ENCODE assay signal across 20 cellular contexts in the genomic region with DNA sequence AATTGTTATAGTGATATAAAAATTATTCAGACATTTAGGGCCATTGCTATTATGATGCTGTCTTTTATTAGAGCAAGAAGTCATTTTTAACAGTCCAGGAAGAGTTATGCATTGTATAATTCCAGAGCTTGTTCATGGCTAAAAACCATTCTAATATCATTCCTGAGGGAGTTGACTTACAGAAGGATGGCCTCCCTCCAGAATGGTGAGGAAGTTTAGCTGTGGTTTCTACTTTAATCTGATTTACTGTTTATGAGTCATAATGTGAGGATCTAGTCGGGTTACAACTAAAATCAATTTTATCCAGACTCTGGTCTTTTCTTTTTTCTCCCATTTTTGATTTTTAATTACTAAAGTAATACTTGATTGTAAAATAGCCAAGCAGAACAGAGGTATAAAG. TPM values are rescaled to one million over a fixed set of nuclear protein-coding genes. Genes with fewer than 3 reads are reported as not detected.
DNase-seq lines count a peak whose midpoint lies in the region; ATAC-seq and TF ChIP-seq lines count a peak whose summit lies in the region.
"Had no signal": no experiment of that assay in that cellular context is flagged by ENCODE, and none has a peak within 500 bp of the region (broad histone marks: within the 10 kb centered on the region; RNA-seq: fewer than 3 reads in every experiment).

No MANE protein-coding gene starts in this region.

- TF ChIP-seq POLR2A in vagina (IDR thresholded peaks at IDR 0.05), result no peak

- H3K79me2 ChIP-seq in osteoblast (ENCODE audit: insufficient read depth, low read length), result no peaks in the 10 kb centered on the region

- H3K27me3 ChIP-seq in osteoblast (ENCODE audit: insufficient read depth, low read length), result peaks cover 11% of the 10 kb centered on the region
- H3K27me3 ChIP-seq in vagina, result no peaks in the 10 kb centered on the region
- H3K27me3 ChIP-seq: BLaER1 treated with 17β-estradiol and CSF1 and Interleukin-3, amounts not matched to agents 10 nM and 100 nM had no signal

- TF ChIP-seq CTCF in osteoblast (IDR thresholded peaks at IDR 0.05; ENCODE audit: extremely low read depth, low read depth, low read length), result no peak
- TF ChIP-seq CTCF in vagina (IDR thresholded peaks at IDR 0.05), result no peak

- no peak overlapping the region for H3K4me2 ChIP-seq in osteoblast (ENCODE audit: insufficient read depth, low read length)
- H3K4me2 ChIP-seq: BLaER1 treated with 17β-estradiol and CSF1 and Interleukin-3, amounts not matched to agents 10 nM and 100 nM had no signal

- no peak for ATAC-seq in HG03196 (IDR thresholded peaks at IDR 0.05; ENCODE audit: unreplicated experiment)
- ATAC-seq: naive thymus-derived CD8-positive, alpha-beta T cell; stimulated activated effector memory CD8-positive, alpha-beta T cell treated with anti-CD3 and anti-CD28 coated beads, Interleukin-12 subunit alpha, Interleukin-12 subunit beta, amount 100 ng/mL, for 72 hours had no signal

- DNase-seq in Daoy (ENCODE audit: low read depth) (peak; percentile 29), HT1080 (ENCODE audit: low read depth) (peak; percentile 36), dedifferentiated amniotic fluid mesenchymal stem cell (ENCODE audit: extremely low spot score) (peak; percentile 62), osteoblast (ENCODE audit: insufficient read length, low spot score, missing footprints) (peak; percentile 5), GF-D8 (lab: John Stamatoyannopoulos, UW) (no peak), vagina (ENCODE audit: extremely low spot score in 2 of 2) (no peak), activated gamma-delta T cell treated with Interleukin-2 at 50 U/mL for 16 hours (no peak)
- DNase-seq: activated B cell treated with CpG ODN at 0.5 μM for 24 hours; amniotic stem cell; mammary epithelial cell; MV-4-11; naive thymus-derived CD8-positive, alpha-beta T cell; NCI-H2081; SIG-M5; T-helper 2 cell had no signal

- H3K9me3 ChIP-seq in osteoblast (ENCODE audit: low read depth, low read length), result no peaks in the 10 kb centered on the region
- H3K9me3 ChIP-seq in vagina, result no peaks in the 10 kb centered on the region
- H3K9me3 ChIP-seq: BLaER1 treated with 17β-estradiol and CSF1 and Interleukin-3, amounts not matched to agents 10 nM and 100 nM had no signal

- peaks cover 3% of the 10 kb centered on the region for H3K4me1 ChIP-seq in osteoblast (ENCODE audit: insufficient read depth, low read length)
- H3K4me1 ChIP-seq in vagina, result no peaks in the 10 kb centered on the region
- H3K4me1 ChIP-seq: BLaER1 treated with 17β-estradiol and CSF1 and Interleukin-3, amounts not matched to agents 10 nM and 100 nM had no signal

- intact Hi-C loops in vagina (cut with DNase I), result no loop called here

- H3K27ac ChIP-seq in osteoblast (ENCODE audit: low read depth, low read length), result no peak overlapping the region
- H3K27ac ChIP-seq in vagina, result no peak overlapping the region
- H3K27ac ChIP-seq: BLaER1 treated with 17β-estradiol and CSF1 and Interleukin-3, amounts not matched to agents 10 nM and 100 nM had no signal

- no peak overlapping the region for H2AFZ ChIP-seq in osteoblast (ENCODE audit: low read length)

- H3K36me3 ChIP-seq in osteoblast (ENCODE audit: insufficient read depth, low read length) (no peaks in the 10 kb centered on the region), vagina (no peaks in the 10 kb centered on the region)
- H3K36me3 ChIP-seq: BLaER1 treated with 17β-estradiol and CSF1 and Interleukin-3, amounts not matched to agents 10 nM and 100 nM had no signal

- H3K4me3 ChIP-seq in osteoblast (ENCODE audit: insufficient read depth, low read length) (no peak overlapping the region), vagina (no peak overlapping the region)
- H3K4me3 ChIP-seq: BLaER1 treated with 17β-estradiol and CSF1 and Interleukin-3, amounts not matched to agents 10 nM and 100 nM had no signal

- no peaks in the 10 kb centered on the region for H4K20me1 ChIP-seq in osteoblast (ENCODE audit: insufficient read depth, low read length)
- H4K20me1 ChIP-seq: BLaER1 treated with 17β-estradiol and CSF1 and Interleukin-3, amounts not matched to agents 10 nM and 100 nM had no signal

RNA-seq across cellular contexts. Expression of gene ANKFN1, which starts 41.2 kb away (rescaled TPM):
- total RNA-seq in Daoy (2014; rRNA removed; shearing (Covaris generic)), result not detected in 2 replicates
- total RNA-seq in HT1080 (2014; rRNA removed; shearing (Covaris generic)), result 0.10 and 0.73 TPM in 2 replicates
- polyA plus RNA-seq in HT1080 (2015; cell fraction: cytosol; rRNA removed), result 1.1 and 1.5 TPM in 2 replicates
- polyA plus RNA-seq in HT1080 (2015; cell fraction: nucleus; rRNA removed), result 1.6 TPM in 2 replicates
- total RNA-seq in osteoblast (0.72 and 0.88 TPM in 2 replicates), vagina (3.4 TPM)
- total RNA-seq: activated B cell treated with CpG ODN at 0.5 μM for 24 hours; chondrocyte; mammary epithelial cell; naive thymus-derived CD8-positive, alpha-beta T cell had no signal
- polyA plus RNA-seq: IgD-negative memory B cell; mammary epithelial cell; naive thymus-derived CD8-positive, alpha-beta T cell had no signal

Comparison
In these comparisons a context has a peak if more than half of its experiments do, and no peak if none do; other contexts are left out.
1. DNase-seq: peak in Daoy (single experiment), HT1080 (single experiment), dedifferentiated amniotic fluid mesenchymal stem cell (single experiment) and osteoblast (single experiment); none in GF-D8 (single experiment), vagina (0 of 2) and activated gamma-delta T cell treated with Interleukin-2 at 50 U/mL for 16 hours (single experiment).